ENCODE assay signal across 22 cellular contexts in the genomic region with DNA sequence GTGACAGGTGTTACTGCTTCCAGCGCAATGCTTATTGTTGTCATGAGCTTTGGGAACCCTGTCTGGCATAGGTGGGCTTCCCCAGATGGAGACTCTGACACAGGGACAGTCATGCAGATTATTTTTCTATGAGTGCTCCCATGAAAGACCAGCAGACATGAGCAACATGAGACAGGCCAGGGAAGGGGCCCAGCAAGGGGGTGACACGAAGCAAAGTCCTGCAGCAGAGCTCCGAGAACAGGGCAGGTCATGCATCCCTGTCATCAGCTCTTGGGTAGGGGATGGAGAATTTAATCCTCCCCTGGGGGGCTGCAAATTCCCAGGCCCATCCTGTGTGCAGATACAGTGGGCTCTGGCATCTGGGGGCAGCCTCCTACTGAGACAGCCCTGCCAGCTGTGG.
"Had no signal": no experiment of that assay in that cellular context is flagged by ENCODE, and none has a peak within 500 bp of the region (broad histone marks: within the 10 kb centered on the region; RNA-seq: fewer than 3 reads in every experiment).

No MANE protein-coding gene starts in this region.

- H3K4me1 ChIP-seq: prostate gland had no signal

- H3K4me3 Mint-ChIP-seq: activated naive CD8-positive, alpha-beta T cell treated with anti-CD3 and anti-CD28 coated beads for 36 hours; brain; endodermal cell had no signal

- H3K4me3 ChIP-seq: ascending aorta, lung, ovary, prostate gland, spleen, transverse colon had no signal

- H3K27ac ChIP-seq: ascending aorta, ovary, prostate gland, transverse colon, WERI-Rb-1 had no signal

- H3K27me3 Mint-ChIP-seq: activated naive CD8-positive, alpha-beta T cell treated with anti-CD3 and anti-CD28 coated beads for 36 hours had no signal

- H3K27ac Mint-ChIP-seq: activated naive CD8-positive, alpha-beta T cell treated with anti-CD3 and anti-CD28 coated beads for 36 hours; brain; endodermal cell had no signal

- H3K9me3 Mint-ChIP-seq: activated naive CD8-positive, alpha-beta T cell treated with anti-CD3 and anti-CD28 coated beads for 36 hours; endodermal cell had no signal

- H3K36me3 ChIP-seq: ascending aorta, ovary, prostate gland, spleen, transverse colon, WERI-Rb-1 had no signal

- H3K9me3 ChIP-seq: ascending aorta, ovary, prostate gland, spleen, transverse colon had no signal

- DNase-seq: activated CD4-positive, alpha-beta T cell treated with anti-CD3 and anti-CD28 coated beads for 48 hours; activated CD4-positive, alpha-beta T cell treated with anti-CD3 and anti-CD28 coated beads, Interleukin-2, amount 50 U/mL, for 48 hours; activated CD8-positive, alpha-beta memory T cell treated with anti-CD3 and anti-CD28 coated beads for 24 hours; activated effector memory CD4-positive, alpha-beta T cell treated with Interleukin-2 at 50 U/mL for 16 hours; activated naive CD4-positive, alpha-beta T cell treated with Interleukin-2 at 50 U/mL for 16 hours; activated naive CD8-positive, alpha-beta T cell treated with anti-CD3 and anti-CD28 coated beads for 36 hours; caudate nucleus; endodermal cell; foreskin fibroblast; mesendoderm; ovary; spleen; stimulated activated naive CD4-positive, alpha-beta T cell treated with Interleukin-2 at 50 U/mL for 16 hours; transverse colon; WERI-Rb-1 had no signal

- H3K27me3 ChIP-seq: ascending aorta, ovary, spleen had no signal

- ATAC-seq: activated CD4-positive, CD25-positive, alpha-beta regulatory T cell treated with anti-CD3 and anti-CD28 coated beads, Interleukin-2, amount 50 U/mL, for 24 hours; esophagus mucosa; left lobe of liver had no signal

- H3K36me3 Mint-ChIP-seq: activated naive CD8-positive, alpha-beta T cell treated with anti-CD3 and anti-CD28 coated beads for 36 hours; brain had no signal
